Comparison of ENCODE assay signal across 25 cellular contexts in the genomic region with DNA sequence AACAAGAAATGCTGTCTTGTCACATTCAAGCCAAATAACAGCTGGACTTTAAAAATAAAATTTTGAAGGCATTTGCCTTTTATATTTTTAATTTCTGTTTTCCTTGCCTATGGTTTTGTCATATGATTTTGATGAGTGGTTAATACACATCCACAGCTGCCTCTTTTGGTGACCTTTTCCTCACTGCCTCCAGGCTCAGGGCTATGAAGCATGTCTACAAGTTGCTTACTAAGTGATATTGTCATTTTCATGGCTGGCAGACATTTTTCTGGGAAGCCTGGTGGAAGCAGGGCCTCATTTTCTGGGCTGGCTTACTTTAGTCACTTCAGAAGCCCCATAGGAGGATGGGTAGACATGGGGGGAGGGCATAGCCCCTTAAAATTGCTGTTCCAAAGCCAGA.
"Had no signal": no experiment of that assay in that cellular context is flagged by ENCODE, and none has a peak within 500 bp of the region (broad histone marks: within the 10 kb centered on the region; RNA-seq: fewer than 3 reads in every experiment).

No MANE protein-coding gene starts in this region.

- H3K4me1 Mint-ChIP-seq: activated B cell treated with CpG ODN at 0.5 μM for 24 hours; activated T-helper 17 cell treated with anti-CD3 and anti-CD28 coated beads, Interleukin-2, amount 50 U/mL, for 72 hours; central memory CD8-positive, alpha-beta T cell; memory B cell; naive thymus-derived CD8-positive, alpha-beta T cell; stimulated activated naive CD8-positive, alpha-beta T cell treated with anti-CD3 and anti-CD28 coated beads, Interleukin-15, amount 100 ng/mL, for 72 hours had no signal

- H3K27me3 ChIP-seq: gastroesophageal sphincter, heart left ventricle, neutrophil, suprapubic skin, transverse colon, vagina had no signal

- H3K9me3 Mint-ChIP-seq: activated CD4-positive, alpha-beta memory T cell treated with anti-CD3 and anti-CD28 coated beads for 36 hours; brain had no signal

- H3K27ac Mint-ChIP-seq: activated B cell treated with CpG ODN at 0.5 μM for 24 hours; activated CD4-positive, alpha-beta memory T cell treated with anti-CD3 and anti-CD28 coated beads for 36 hours; activated T-helper 17 cell treated with anti-CD3 and anti-CD28 coated beads, Interleukin-2, amount 50 U/mL, for 72 hours; memory B cell; naive thymus-derived CD8-positive, alpha-beta T cell; stimulated activated naive CD8-positive, alpha-beta T cell treated with anti-CD3 and anti-CD28 coated beads, Interleukin-15, amount 100 ng/mL, for 72 hours had no signal

- ATAC-seq: activated T-helper 17 cell treated with anti-CD3 and anti-CD28 coated beads, Interleukin-2, amount 50 U/mL, for 72 hours; gastroesophageal sphincter; mucosa of descending colon; naive thymus-derived CD8-positive, alpha-beta T cell; stimulated activated naive CD8-positive, alpha-beta T cell treated with anti-CD3 and anti-CD28 coated beads, Interleukin-15, amount 100 ng/mL, for 72 hours had no signal

- H3K36me3 Mint-ChIP-seq: activated CD4-positive, alpha-beta memory T cell treated with anti-CD3 and anti-CD28 coated beads for 36 hours; memory B cell; naive thymus-derived CD8-positive, alpha-beta T cell had no signal

- DNase-seq: activated B cell treated with CpG ODN at 0.5 μM for 24 hours; activated CD4-positive, alpha-beta memory T cell treated with anti-CD3 and anti-CD28 coated beads for 36 hours; activated CD4-positive, alpha-beta T cell treated with anti-CD3 and anti-CD28 coated beads for 4 hours; activated naive CD4-positive, alpha-beta T cell; activated T-cell treated with anti-CD3 and anti-CD28 coated beads, Interleukin-2, amount 50 U/mL, for 1 hour; anterior cingulate cortex; erythroblast; heart left ventricle; kidney glomerular epithelial cell; left ventricle myocardium superior; mucosa of descending colon; naive thymus-derived CD8-positive, alpha-beta T cell; retina; stimulated activated CD4-positive, alpha-beta T cell treated with anti-CD3 and anti-CD28 coated beads, Interleukin-2, amount 100 ng/mL, for 48 hours; stimulated activated naive CD8-positive, alpha-beta T cell treated with anti-CD3 and anti-CD28 coated beads, Interleukin-15, amount 100 ng/mL, for 72 hours; transverse colon had no signal

- H3K9me3 ChIP-seq: gastroesophageal sphincter, heart left ventricle, mucosa of descending colon, neutrophil, suprapubic skin, transverse colon, vagina had no signal

- H3K27ac ChIP-seq: coronary artery, gastroesophageal sphincter, heart left ventricle, neutrophil, suprapubic skin, transverse colon, vagina had no signal

- H3K36me3 ChIP-seq: gastroesophageal sphincter, neutrophil, suprapubic skin, transverse colon, vagina had no signal

- H3K4me1 ChIP-seq: gastroesophageal sphincter, suprapubic skin, transverse colon, vagina had no signal

- H3K27me3 Mint-ChIP-seq: activated B cell treated with CpG ODN at 0.5 μM for 24 hours; activated CD4-positive, alpha-beta memory T cell treated with anti-CD3 and anti-CD28 coated beads for 36 hours; activated T-helper 17 cell treated with anti-CD3 and anti-CD28 coated beads, Interleukin-2, amount 50 U/mL, for 72 hours; central memory CD8-positive, alpha-beta T cell; memory B cell; naive thymus-derived CD8-positive, alpha-beta T cell; stimulated activated naive CD8-positive, alpha-beta T cell treated with anti-CD3 and anti-CD28 coated beads, Interleukin-15, amount 100 ng/mL, for 72 hours had no signal

- H3K4me3 ChIP-seq: coronary artery, gastroesophageal sphincter, heart left ventricle, mucosa of descending colon, suprapubic skin, transverse colon, vagina had no signal

- H3K4me3 Mint-ChIP-seq: activated B cell treated with CpG ODN at 0.5 μM for 24 hours; activated CD4-positive, alpha-beta memory T cell treated with anti-CD3 and anti-CD28 coated beads for 36 hours; activated T-helper 17 cell treated with anti-CD3 and anti-CD28 coated beads, Interleukin-2, amount 50 U/mL, for 72 hours; brain; central memory CD8-positive, alpha-beta T cell; memory B cell; naive thymus-derived CD8-positive, alpha-beta T cell; stimulated activated naive CD8-positive, alpha-beta T cell treated with anti-CD3 and anti-CD28 coated beads, Interleukin-15, amount 100 ng/mL, for 72 hours had no signal
